ENCODE assay signal across 10 cellular contexts in genomic region chr7:128909605-128910568, GRCh38. TPM values are rescaled to one million over a fixed set of nuclear protein-coding genes. Genes with fewer than 3 reads are reported as not detected.
DNase-seq lines count a peak whose midpoint lies in the region; ATAC-seq and TF ChIP-seq lines count a peak whose summit lies in the region.
"Had no signal": no experiment of that assay in that cellular context is flagged by ENCODE, and none has a peak within 500 bp of the region (broad histone marks: within the 10 kb centered on the region; RNA-seq: fewer than 3 reads in every experiment).

No MANE protein-coding gene starts in this region.

- TF ChIP-seq CTCF in SK-N-SH (IDR thresholded peaks at IDR 0.05), result no peak
- no peak for TF ChIP-seq CTCF in heart left ventricle (IDR thresholded peaks at IDR 0.05)

- peak; percentile 31 for DNase-seq in DMS79 (lab: John Stamatoyannopoulos, UW)
- peak; percentile 70 for DNase-seq in SK-N-SH
- peak in 1 of 5 donors; percentile 38 for DNase-seq in heart left ventricle
- DNase-seq: activated naive CD4-positive, alpha-beta T cell treated with anti-CD3 and anti-CD28 coated beads, Interleukin-2, amount 50 U/mL, for 16 hours; NCI-H1436 treated with DMSO at 0.1 percent for 48 hours had no signal

- TF ChIP-seq RAD21 in SK-N-SH (IDR thresholded peaks at IDR 0.05; ENCODE audit: low read length), result no peak

- 60% methylated on average over 38 of the region's 42 CpGs for WGBS in SK-N-SH (ENCODE audit: low lambda C conversion rate)
- WGBS in heart left ventricle, 4 donors, result 7 to 13% (median 8%) methylated on average over 34 to 42 of the region's 42 CpGs

- H2AFZ ChIP-seq in SK-N-SH (ENCODE audit: low read depth), result peak overlapping the region; percentile 17; the same call in 1 of the 2 replicates

- no peak for TF ChIP-seq POLR2A in heart left ventricle (IDR thresholded peaks at IDR 0.05)

- TF ChIP-seq EP300 in SK-N-SH (IDR thresholded peaks at IDR 0.05; ENCODE audit: borderline replicate concordance in 1 of 2, low read depth in 1 of 2, low read length in 1 of 2), result no peak

- POLR2A ChIA-PET in SK-N-SH (lab: Yijun Ruan, JAX), result no interaction called here

- H3K4me3 ChIP-seq in SK-N-SH (ENCODE audit: low read depth in 2 of 2, low read length in 1 of 2) (no peak overlapping the region), heart left ventricle (peak overlapping the region in 11 of 12 donors; percentile 14 to 46 (median 32)), rectal smooth muscle tissue (ENCODE audit: low read length) (peak overlapping the region; percentile 23)

- CTCF ChIA-PET in SK-N-SH (lab: Yijun Ruan, JAX), result interaction anchor here (0.8 to 6.2 kb wide), 8 partner anchors 10 to 448 kb away, joined by 3 to 69 read pairs (median 4); no protein-coding TSS in a partner anchor

- H3K36me3 ChIP-seq in SK-N-SH (replicated peaks in 1 of 2; ENCODE audit: control insufficient read depth in 1 of 2, insufficient read depth in 2 of 2, low read length in 1 of 2) (no peaks in the 10 kb centered on the region), heart left ventricle (no peaks in the 10 kb centered on the region), rectal smooth muscle tissue (ENCODE audit: control insufficient read depth, insufficient read depth, low read length) (no peaks in the 10 kb centered on the region)

- H3K4me2 ChIP-seq in SK-N-SH, result no peak overlapping the region

- no peak overlapping the region for H3K9ac ChIP-seq in SK-N-SH
- H3K9ac ChIP-seq in rectal smooth muscle tissue (ENCODE audit: low read length), result no peak overlapping the region

- H4K20me1 ChIP-seq in SK-N-SH (ENCODE audit: insufficient read depth), result no peaks in the 10 kb centered on the region

- H3K27me3 ChIP-seq in SK-N-SH (ENCODE audit: insufficient read depth) (peaks cover 13% of the 10 kb centered on the region; the same call in 1 of the 2 replicates), heart left ventricle (peaks cover 10 to 61% (median 34%) of the 10 kb centered on the region in 9 donors), rectal smooth muscle tissue (ENCODE audit: control insufficient read depth, insufficient read depth, low read length) (peaks cover 17% of the 10 kb centered on the region)

- H3K9me3 ChIP-seq in SK-N-SH, result no peaks in the 10 kb centered on the region
- H3K9me3 ChIP-seq in heart left ventricle, result no peaks in the 10 kb centered on the region

- intact Hi-C loops in heart left ventricle (cut with DNase I), result loop anchor here in 4 of 10 donors (2.0 to 5.0 kb wide), 3 partner anchors 181 to 302 kb away; no protein-coding TSS in a partner anchor

- H3K27ac ChIP-seq in SK-N-SH (ENCODE audit: low read depth in 2 of 2, low read length in 1 of 2), result no peak overlapping the region
- H3K27ac ChIP-seq in heart left ventricle, result no peak overlapping the region
- H3K27ac ChIP-seq in rectal smooth muscle tissue (ENCODE audit: low read depth, low read length), result no peak overlapping the region

- peak in 2 of 4 donors; percentile 15 to 23 for ATAC-seq in heart left ventricle
- ATAC-seq in GM21367 (IDR thresholded peaks at IDR 0.05; ENCODE audit: unreplicated experiment), result no peak
- no peak for ATAC-seq in HG02678 (IDR thresholded peaks at IDR 0.05; ENCODE audit: unreplicated experiment)
- no peak for ATAC-seq in HG02798 (IDR thresholded peaks at IDR 0.05; ENCODE audit: poor library complexity, unreplicated experiment)
- ATAC-seq in HG03432 (IDR thresholded peaks at IDR 0.05; ENCODE audit: unreplicated experiment), result no peak

- no peaks in the 10 kb centered on the region for H3F3A ChIP-seq in SK-N-SH (replicated peaks; ENCODE audit: insufficient read depth)

- H3K4me1 ChIP-seq in SK-N-SH (ENCODE audit: control insufficient read depth in 1 of 2, insufficient read depth in 2 of 2, low read depth in 1 of 2, low read length in 1 of 2) (peaks cover 0 to 4% of the 10 kb centered on the region in 2 experiments; a peak in 1 of 4 replicates), heart left ventricle (peaks cover 0 to 16% (median 4%) of the 10 kb centered on the region in 12 donors), rectal smooth muscle tissue (ENCODE audit: control insufficient read depth, insufficient read depth, low read length) (peaks cover 4% of the 10 kb centered on the region)

- H3K9me2 ChIP-seq in SK-N-SH, result no peaks in the 10 kb centered on the region

- no peaks in the 10 kb centered on the region for H3K79me2 ChIP-seq in SK-N-SH (ENCODE audit: insufficient read depth)

TF ChIP-seq in SK-N-SH, 30 proteins besides CTCF, POLR2A, EP300 and RAD21:
- TF ChIP-seq FOSL2 (IDR thresholded peaks at IDR 0.05; ENCODE audit: borderline replicate concordance, low read depth), result no peak
- TF ChIP-seq TEAD4 (IDR thresholded peaks at IDR 0.05; ENCODE audit: borderline replicate concordance, insufficient read depth), result no peak
- TF ChIP-seq, protein P1, sequence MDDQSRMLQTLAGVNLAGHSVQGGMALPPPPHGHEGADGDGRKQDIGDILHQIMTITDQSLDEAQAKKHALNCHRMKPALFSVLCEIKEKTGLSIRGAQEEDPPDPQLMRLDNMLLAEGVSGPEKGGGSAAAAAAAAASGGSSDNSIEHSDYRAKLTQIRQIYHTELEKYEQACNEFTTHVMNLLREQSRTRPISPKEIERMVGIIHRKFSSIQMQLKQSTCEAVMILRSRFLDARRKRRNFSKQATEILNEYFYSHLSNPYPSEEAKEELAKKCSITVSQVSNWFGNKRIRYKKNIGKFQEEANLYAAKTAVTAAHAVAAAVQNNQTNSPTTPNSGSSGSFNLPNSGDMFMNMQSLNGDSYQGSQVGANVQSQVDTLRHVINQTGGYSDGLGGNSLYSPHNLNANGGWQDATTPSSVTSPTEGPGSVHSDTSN (IDR thresholded peaks at IDR 0.05), result no peak
- TF ChIP-seq EZH2phosphoT487 (IDR thresholded peaks at IDR 0.05; ENCODE audit: borderline replicate concordance, low read depth), result no peak
- TF ChIP-seq NRF1 (IDR thresholded peaks at IDR 0.05; ENCODE audit: low read depth, low read length), result no peak
- no peak for TF ChIP-seq YY1 (IDR thresholded peaks at IDR 0.05; ENCODE audit: low read depth)
- TF ChIP-seq FOXJ3 (CRISPR knock-in tag; IDR thresholded peaks at IDR 0.05), result no peak
- TF ChIP-seq RXRA (IDR thresholded peaks at IDR 0.05; ENCODE audit: borderline replicate concordance, low read depth), result no peak
- TF ChIP-seq, protein P2, sequence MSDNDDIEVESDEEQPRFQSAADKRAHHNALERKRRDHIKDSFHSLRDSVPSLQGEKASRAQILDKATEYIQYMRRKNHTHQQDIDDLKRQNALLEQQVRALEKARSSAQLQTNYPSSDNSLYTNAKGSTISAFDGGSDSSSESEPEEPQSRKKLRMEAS (IDR thresholded peaks at IDR 0.05; ENCODE audit: low read depth), result no peak
- no peak for TF ChIP-seq IRF3 (IDR thresholded peaks at IDR 0.05; ENCODE audit: low read depth, low read length)
- no peak for TF ChIP-seq ELF1 (IDR thresholded peaks at IDR 0.05)
- TF ChIP-seq TAF1 (IDR thresholded peaks at IDR 0.05; ENCODE audit: borderline replicate concordance, low read depth, low read length), result no peak
- TF ChIP-seq SIN3A (IDR thresholded peaks at IDR 0.05; ENCODE audit: borderline replicate concordance, low read depth, low read length), result no peak
- no peak for TF ChIP-seq JUND (IDR thresholded peaks at IDR 0.05)
- no peak for TF ChIP-seq MXI1 (IDR thresholded peaks at IDR 0.05; ENCODE audit: low read depth, low read length)
- TF ChIP-seq GATA2 (CRISPR knock-in tag; IDR thresholded peaks at IDR 0.05), result no peak
- TF ChIP-seq ZBTB33 (IDR thresholded peaks at IDR 0.05; ENCODE audit: borderline replicate concordance, low read depth), result no peak

RNA-seq across cellular contexts. Expression of gene KCP, which starts 0.6 kb away (rescaled TPM):
- not detected in 2 replicates for polyA plus RNA-seq in SK-N-SH (2012; rRNA removed)
- polyA plus RNA-seq in SK-N-SH (2012; cell fraction: cytosol; rRNA removed), result 0.01 TPM in 1 of 2 replicates, not detected in the other
- polyA plus RNA-seq in SK-N-SH (2012; cell fraction: nucleus; rRNA removed), result 0.08 and 0.11 TPM in 2 replicates
- total RNA-seq in heart left ventricle, result 1 to 10 TPM in 1 of 9 donors, under 1 TPM in 7, not detected in 1; 0.14 to 1.3 (median 0.37) TPM
- polyA plus RNA-seq in heart left ventricle, result under 1 TPM; 0.15 to 0.23 TPM

RNA-seq across cellular contexts. Expression of gene IRF5, which starts 27.8 kb away (rescaled TPM):
- polyA plus RNA-seq in SK-N-SH (2012; rRNA removed) (0.62 and 1.0 TPM in 2 replicates), heart left ventricle (1 to 10 TPM; 1.2 to 2.0 TPM)
- polyA plus RNA-seq in SK-N-SH (2012; cell fraction: cytosol; rRNA removed), result 0.22 and 0.41 TPM in 2 replicates
- polyA plus RNA-seq in SK-N-SH (2012; cell fraction: nucleus; rRNA removed), result 4.6 and 5.5 TPM in 2 replicates
- total RNA-seq in heart left ventricle, result 10 to 100 TPM in 1 of 9 donors, 1 to 10 TPM in 8; 1.2 to 15.4 (median 1.8) TPM

RNA-seq across cellular contexts. Expression of gene ATP6V1F, which starts 47.2 kb away (rescaled TPM):
- 437 and 495 TPM in 2 replicates for polyA plus RNA-seq in SK-N-SH (2012; rRNA removed)
- 349 and 422 TPM in 2 replicates for polyA plus RNA-seq in SK-N-SH (2012; cell fraction: cytosol; rRNA removed)
- polyA plus RNA-seq in SK-N-SH (2012; cell fraction: nucleus; rRNA removed), result 110 and 142 TPM in 2 replicates
- 100 to 1,000 TPM in 7 of 9 donors, 10 to 100 TPM in 2; 91.6 to 165 (median 121) TPM for total RNA-seq in heart left ventricle
- polyA plus RNA-seq in heart left ventricle, result 100 to 1,000 TPM; 137 to 198 TPM

Comparison
In these comparisons a context has a peak if more than half of its experiments do, and no peak if none do; other contexts are left out.
1. H3K4me3 ChIP-seq: peak in heart left ventricle (11 of 12) and rectal smooth muscle tissue (single experiment); none in SK-N-SH (0 of 2).